15 cellular contexts compared by ENCODE assay signal in the genomic region with DNA sequence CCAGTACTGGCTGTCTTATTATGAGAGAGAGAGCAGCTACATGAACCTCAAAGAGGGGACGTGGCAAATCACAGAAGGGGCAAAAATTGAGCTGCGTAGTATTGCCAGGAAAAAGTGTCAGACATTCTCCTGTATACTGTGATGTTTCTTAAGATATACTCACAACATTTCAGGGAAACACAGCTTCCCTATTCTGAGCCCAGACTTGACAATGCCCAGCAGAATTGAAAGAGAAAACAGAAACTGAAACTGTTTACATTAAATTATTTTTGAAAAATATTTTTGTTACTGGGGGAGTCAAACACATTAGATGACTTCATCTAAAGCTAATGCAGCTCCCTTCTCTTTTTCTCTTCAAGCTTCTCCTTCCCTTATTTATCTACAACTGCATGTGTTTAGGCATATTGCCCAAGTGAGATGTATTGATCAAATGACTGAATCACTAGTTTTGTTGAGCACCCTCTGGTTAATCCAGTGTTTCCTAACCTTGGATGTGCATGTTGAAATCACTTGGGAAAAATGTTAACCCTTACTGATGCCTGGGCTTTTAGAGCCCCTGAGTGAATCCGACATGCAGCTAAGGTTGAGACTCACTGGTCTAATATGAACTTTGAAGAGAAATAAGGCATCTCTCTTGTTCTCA. TPM values are rescaled to one million over a fixed set of nuclear protein-coding genes. Genes with fewer than 3 reads are reported as not detected.
DNase-seq lines count a peak whose midpoint lies in the region; ATAC-seq, FAIRE-seq and TF ChIP-seq lines count a peak whose summit lies in the region.
"Had no signal": no experiment of that assay in that cellular context is flagged by ENCODE, and none has a peak within 500 bp of the region (broad histone marks: within the 10 kb centered on the region; RNA-seq: fewer than 3 reads in every experiment).

No MANE protein-coding gene starts in this region.

- no peaks in the 10 kb centered on the region for H3K9me2 ChIP-seq in OCI-LY1 (ENCODE audit: low read depth, low read length)

- H2AFZ ChIP-seq in OCI-LY1 (ENCODE audit: low read length) = no peak overlapping the region

- H3K27me3 Mint-ChIP-seq in activated CD4-positive, alpha-beta T cell treated with anti-CD3 and anti-CD28 coated beads for 36 hours = peaks cover 3% of the 10 kb centered on the region

- TF ChIP-seq CTCF in OCI-LY1 (IDR thresholded peaks at IDR 0.05; ENCODE audit: low read length) (no peak), RWPE1 (conservative IDR thresholded peaks at IDR 0.05; ENCODE audit: low read depth) (no peak)

- ATAC-seq in GM19438 (IDR thresholded peaks at IDR 0.05; ENCODE audit: low read depth, unreplicated experiment) (peak; percentile 67), HG02938 (IDR thresholded peaks at IDR 0.05; ENCODE audit: unreplicated experiment) (peak; percentile 64)
- ATAC-seq in activated CD4-positive, alpha-beta T cell treated with anti-CD3 and anti-CD28 coated beads for 36 hours = no peak

- CTCF ChIA-PET in activated CD4-positive, alpha-beta T cell treated with anti-CD3 and anti-CD28 coated beads for 36 hours (lab: Charles Lee) = no interaction called here
- CTCF ChIA-PET in RWPE1 (lab: Yijun Ruan, JAX) = no interaction called here

- H3K9me3 ChIP-seq in OCI-LY1 (ENCODE audit: low read length) = no peaks in the 10 kb centered on the region
- H3K9me3 ChIP-seq: Peyer's patch, sigmoid colon, vagina had no signal

- no peaks in the 10 kb centered on the region for H4K20me1 ChIP-seq in OCI-LY1 (ENCODE audit: insufficient read depth, low read length)

- H3K79me2 ChIP-seq in OCI-LY1 (ENCODE audit: insufficient read depth, low read length) = no peaks in the 10 kb centered on the region

- H3K36me3 ChIP-seq in OCI-LY1 (ENCODE audit: insufficient read depth, low read length) (no peaks in the 10 kb centered on the region), H7 (replicated peaks; ENCODE audit: control insufficient read depth, insufficient read depth, low read length) (no peaks in the 10 kb centered on the region)
- H3K36me3 ChIP-seq: Peyer's patch, sigmoid colon, vagina had no signal

- no peaks in the 10 kb centered on the region for H3F3A ChIP-seq in OCI-LY1 (ENCODE audit: insufficient read depth, low read length)

- no peak overlapping the region for H3K4me3 Mint-ChIP-seq in activated CD4-positive, alpha-beta T cell treated with anti-CD3 and anti-CD28 coated beads for 36 hours

- POLR2A ChIA-PET in activated CD4-positive, alpha-beta T cell treated with anti-CD3 and anti-CD28 coated beads for 36 hours (lab: Charles Lee) = no interaction called here
- POLR2A ChIA-PET in RWPE1 (lab: Yijun Ruan, JAX; ENCODE audit: low non-redundant PET) = no interaction called here

- peak; percentile 21 for FAIRE-seq in GM12892 (lab: Jason Lieb, UNC)
- FAIRE-seq: HTR-8/SVneo had no signal

- peaks cover 2% of the 10 kb centered on the region for H3K9me3 Mint-ChIP-seq in activated CD4-positive, alpha-beta T cell treated with anti-CD3 and anti-CD28 coated beads for 36 hours (ENCODE audit: low read depth)

- H3K4me3 ChIP-seq in OCI-LY1 (ENCODE audit: low read depth, low read length, poor library complexity, severe bottlenecking) (no peak overlapping the region), H7 (ENCODE audit: insufficient read depth, low read depth, low read length) (no peak overlapping the region)
- H3K4me3 ChIP-seq: Peyer's patch, sigmoid colon, vagina had no signal

- H3K27me3 ChIP-seq in OCI-LY1 (ENCODE audit: insufficient read depth, low read length) (no peaks in the 10 kb centered on the region), H7 (ENCODE audit: control insufficient read depth, insufficient read depth, low read length) (no peaks in the 10 kb centered on the region)
- H3K27me3 ChIP-seq: Peyer's patch, sigmoid colon, vagina had no signal

- no peak overlapping the region for H3K27ac Mint-ChIP-seq in activated CD4-positive, alpha-beta T cell treated with anti-CD3 and anti-CD28 coated beads for 36 hours

- H3K4me2 ChIP-seq in OCI-LY1 (ENCODE audit: low read length) = 0 out of 2 replicates have a peak overlapping the region, but pooled peaks have one; percentile 6

- no peak for TF ChIP-seq POLR2A in GM12892 (IDR thresholded peaks at IDR 0.05; ENCODE audit: low read depth, low read length)

- H3K9ac ChIP-seq in OCI-LY1 (ENCODE audit: low read length) = peak overlapping the region; percentile 30; the same call in 1 of the 2 replicates

- intact Hi-C loops in activated CD4-positive, alpha-beta T cell treated with anti-CD3 and anti-CD28 coated beads for 36 hours (cut with DNase I, micrococcal nuclease) = no loop called here

- DNase-seq in GM12892 (ENCODE audit: insufficient read length) (no peak), NCI-H2171 (lab: John Stamatoyannopoulos, UW) (no peak), H7 (no peak), RWPE1 (ENCODE audit: low spot score) (no peak)
- DNase-seq in activated CD4-positive, alpha-beta T cell treated with anti-CD3 and anti-CD28 coated beads for 36 hours = no peak
- DNase-seq: DND-41, NCI-H1694, Peyer's patch, sigmoid colon had no signal

- no peaks in the 10 kb centered on the region for H3K4me1 Mint-ChIP-seq in activated CD4-positive, alpha-beta T cell treated with anti-CD3 and anti-CD28 coated beads for 36 hours

- H3K27ac ChIP-seq in OCI-LY1 (ENCODE audit: low read depth, low read length, poor library complexity, severe bottlenecking) = peak overlapping the region; percentile 62
- no peak overlapping the region for H3K27ac ChIP-seq in RWPE1
- H3K27ac ChIP-seq: Peyer's patch, sigmoid colon, vagina had no signal

- peaks cover 66% of the 10 kb centered on the region for H3K4me1 ChIP-seq in OCI-LY1 (ENCODE audit: insufficient read depth, low read length, severe bottlenecking)
- H3K4me1 ChIP-seq: Peyer's patch, sigmoid colon, vagina had no signal

- no peaks in the 10 kb centered on the region for H3K36me3 Mint-ChIP-seq in activated CD4-positive, alpha-beta T cell treated with anti-CD3 and anti-CD28 coated beads for 36 hours (ENCODE audit: low read depth)

RNA-seq across cellular contexts. Expression of gene CADPS, which starts 39.5 kb away (rescaled TPM):
- 0.11 TPM for polyA plus RNA-seq in GM12892 (2012; ENCODE audit: missing spikeins)
- total RNA-seq in activated CD4-positive, alpha-beta T cell treated with anti-CD3 and anti-CD28 coated beads for 36 hours = not detected
- total RNA-seq in H7 (2014; rRNA removed; shearing (Covaris generic)) = 5.2 and 7.1 TPM in 2 replicates
- total RNA-seq: epithelial cell of proximal tubule had no signal
